ENCODE assay signal across 8 cellular contexts in the genomic region with DNA sequence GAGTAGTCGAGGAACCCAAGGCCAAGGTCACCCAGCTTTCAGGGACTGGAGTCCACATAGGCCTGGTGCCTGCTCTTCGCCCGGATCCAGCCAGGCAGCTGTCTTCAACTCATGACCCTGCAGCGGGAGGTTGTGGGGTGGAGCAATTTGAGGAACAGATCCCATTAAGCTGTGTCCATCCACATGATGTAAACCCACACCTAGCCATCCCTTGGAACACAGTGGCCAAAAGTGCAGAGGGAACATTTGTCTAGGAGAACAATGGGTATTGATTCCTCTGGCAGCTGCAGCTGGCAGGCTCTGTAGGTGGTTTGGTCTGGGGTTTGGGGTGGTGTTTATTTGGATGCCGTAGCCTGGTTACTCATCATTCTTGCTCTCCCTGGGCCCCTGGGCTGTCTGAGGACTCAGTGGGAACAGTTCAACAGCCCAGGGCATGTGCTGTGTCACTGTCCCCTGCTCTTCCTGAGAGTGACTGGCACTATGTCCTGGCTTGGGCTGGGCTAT.
A peak's percentile ranks its signal among the peaks of the same experiment; 100 is the strongest.
DNase-seq lines count a peak whose midpoint lies in the region; TF ChIP-seq lines count a peak whose summit lies in the region.

No MANE protein-coding gene starts in this region.

- TF ChIP-seq CTCF in GM10266 (IDR thresholded peaks at IDR 0.05; ENCODE audit: control insufficient read depth, insufficient read depth, low read depth, missing control alignments): no peak

- DNase-seq in A172 (ENCODE audit: low spot score): peak; percentile 79
- DNase-seq in NAMALWA (ENCODE audit: low spot score): peak; percentile 16
- peak; percentile 71 for DNase-seq in SHP77 treated with DMSO at 0.1 percent for 48 hours (lab: John Stamatoyannopoulos, UW)
- DNase-seq in kidney tubule cell (ENCODE audit: low spot score): peak; percentile 45
- DNase-seq in effector CD8-positive, alpha-beta T cell (lab: John Stamatoyannopoulos, UW): no peak
- DNase-seq in GM10266 (ENCODE audit: extremely low spot score): no peak
- no peak for DNase-seq in HT-29 (ENCODE audit: low spot score)
- no peak for DNase-seq in NCI-H524 (lab: John Stamatoyannopoulos, UW)

Comparison
In these comparisons a context has a peak if more than half of its experiments do, and no peak if none do; other contexts are left out.
1. DNase-seq: peak in A172 (single experiment), NAMALWA (single experiment), SHP77 treated with DMSO at 0.1 percent for 48 hours (single experiment) and kidney tubule cell (single experiment); none in effector CD8-positive, alpha-beta T cell (single experiment), GM10266 (single experiment), HT-29 (single experiment) and NCI-H524 (0 of 2).